10 cellular contexts compared by ENCODE assay signal in the genomic region with DNA sequence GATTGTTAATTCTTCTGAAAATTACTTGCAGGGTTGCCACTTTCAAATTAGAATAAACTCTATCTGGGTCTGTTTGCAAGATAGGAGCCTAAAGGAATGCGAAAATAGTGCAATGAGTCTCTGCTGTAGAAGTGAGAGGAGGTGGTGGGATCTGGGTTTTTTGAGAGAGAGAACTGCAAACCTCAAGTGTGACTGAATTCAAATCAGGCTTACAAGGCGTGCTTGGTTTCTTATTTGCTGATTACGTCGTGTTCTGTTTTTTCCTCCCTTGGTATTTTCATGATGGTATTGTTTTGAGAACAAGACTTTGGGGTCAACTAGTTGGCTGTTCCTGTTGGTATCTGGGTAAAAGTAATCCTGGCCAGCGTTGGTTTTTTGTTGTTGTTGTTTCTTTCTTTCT.
DNase-seq lines count a peak whose midpoint lies in the region; ATAC-seq and TF ChIP-seq lines count a peak whose summit lies in the region.
"Had no signal": no experiment of that assay in that cellular context is flagged by ENCODE, and none has a peak within 500 bp of the region (broad histone marks: within the 10 kb centered on the region; RNA-seq: fewer than 3 reads in every experiment).

No MANE protein-coding gene starts in this region.

- H3K4me3 ChIP-seq in astrocyte of the spinal cord (ENCODE audit: low read depth, low read length) = no peak overlapping the region
- H3K4me3 ChIP-seq: gastroesophageal sphincter had no signal

- ATAC-seq in GM19351 (IDR thresholded peaks at IDR 0.05; ENCODE audit: unreplicated experiment) = peak; percentile 96
- ATAC-seq in HG02943 (IDR thresholded peaks at IDR 0.05; ENCODE audit: low read depth, unreplicated experiment) = peak; percentile 73
- ATAC-seq: gastroesophageal sphincter had no signal

- in situ Hi-C loops in astrocyte of the spinal cord (cut with HindIII; ENCODE audit: low sequenced_read_pairs) = no loop called here

- TF ChIP-seq CTCF in GM10248 (IDR thresholded peaks at IDR 0.05; ENCODE audit: control extremely low read depth, extremely low read depth, low read depth, missing control alignments) (no peak), astrocyte of the spinal cord (IDR thresholded peaks at IDR 0.05; ENCODE audit: low read depth, low read length) (no peak)

- DNase-seq in GM10248 (ENCODE audit: extremely low spot score) (peak; percentile 37), astrocyte of the spinal cord (ENCODE audit: low read depth, low spot score) (peak; percentile 19), NCI-H1694 treated with DMSO at 0.1 percent for 48 hours (lab: John Stamatoyannopoulos, UW) (no peak), NCI-H2227 treated with DMSO at 0.1 percent for 48 hours (lab: John Stamatoyannopoulos, UW) (no peak), SIG-M5 treated with dmso at 0.1 percent for 504 hours (lab: John Stamatoyannopoulos, UW; ENCODE audit: unreplicated experiment) (no peak), superior temporal gyrus (ENCODE audit: extremely low spot score) (no peak)
- DNase-seq: NCI-H2029 had no signal

- POLR2A ChIA-PET in GM10248 (lab: Yijun Ruan, JAX) = no interaction called here

- CTCF ChIA-PET in GM10248 (lab: Yijun Ruan, JAX) = no interaction called here

Comparison
In these comparisons a context has a peak if more than half of its experiments do, and no peak if none do; other contexts are left out.
1. DNase-seq: peak in GM10248 (single experiment) and astrocyte of the spinal cord (single experiment); none in NCI-H1694 treated with DMSO at 0.1 percent for 48 hours (single experiment), NCI-H2227 treated with DMSO at 0.1 percent for 48 hours (single experiment), SIG-M5 treated with dmso at 0.1 percent for 504 hours (single experiment) and superior temporal gyrus (single experiment).